Comparison of ENCODE assay signal across 8 cellular contexts in the genomic region with DNA sequence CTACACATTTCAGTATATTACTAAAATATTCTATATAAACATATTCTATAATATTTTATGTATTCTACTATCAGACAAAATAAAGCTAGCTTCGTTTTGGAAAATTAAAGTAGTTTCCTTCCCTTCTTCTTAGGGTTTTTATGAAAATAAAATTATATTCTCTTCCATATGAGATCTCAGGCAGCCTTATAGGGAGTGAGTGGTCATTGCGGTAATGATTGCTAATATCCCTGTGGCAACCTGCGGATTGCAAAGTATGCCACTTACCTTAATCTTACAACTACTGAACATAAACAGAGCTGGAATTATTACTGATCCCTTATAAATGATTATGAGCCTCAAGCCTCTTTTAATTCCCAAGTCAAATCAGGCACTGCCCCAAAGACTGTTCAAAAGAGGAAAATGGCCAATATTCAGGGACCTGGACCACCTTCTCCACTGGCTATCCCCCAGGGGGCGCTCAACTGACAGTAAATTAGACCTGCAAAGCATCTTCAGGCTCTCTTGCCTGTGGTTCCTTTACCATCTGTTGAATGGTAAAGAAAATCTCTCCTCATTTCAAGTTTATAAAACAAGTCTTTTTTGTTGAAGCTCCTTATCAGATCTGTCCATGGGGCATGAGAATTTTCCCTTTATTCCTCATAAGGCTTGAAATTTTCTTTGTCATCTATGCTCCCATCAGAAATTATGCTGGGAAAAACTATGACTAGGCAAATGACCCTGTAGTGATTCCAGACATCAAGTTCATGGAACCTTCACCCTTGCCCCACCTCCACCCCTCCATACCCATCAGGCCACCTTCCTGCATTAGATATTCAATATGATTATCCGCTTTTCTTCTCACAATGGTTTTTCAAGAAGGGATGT.
DNase-seq lines count a peak whose midpoint lies in the region; ATAC-seq and TF ChIP-seq lines count a peak whose summit lies in the region.

No MANE protein-coding gene starts in this region.

- TF ChIP-seq CTCF in choroid plexus epithelial cell (conservative IDR thresholded peaks at IDR 0.05; ENCODE audit: low read depth, low read length) (peak; percentile 94), right lobe of liver (IDR thresholded peaks at IDR 0.05) (peak; percentile 84 to 90 (median 86))

- ATAC-seq in HG02943 (IDR thresholded peaks at IDR 0.05; ENCODE audit: low read depth, unreplicated experiment) (peak; percentile 79), right lobe of liver (peak; percentile 96 to 99 (median 97))
- ATAC-seq in activated CD4-positive, alpha-beta T cell treated with anti-CD3 and anti-CD28 coated beads for 36 hours = peak; percentile 78

- intact Hi-C loops in activated CD4-positive, alpha-beta T cell treated with anti-CD3 and anti-CD28 coated beads for 36 hours (cut with DNase I, micrococcal nuclease) = loop anchor here (1.0 to 10.0 kb wide), 8 partner anchors 32 to 421 kb away; no protein-coding TSS in a partner anchor
- intact Hi-C loops in right lobe of liver (cut with DNase I) = no loop called here

- H3K27me3 Mint-ChIP-seq in activated CD4-positive, alpha-beta T cell treated with anti-CD3 and anti-CD28 coated beads for 36 hours = no peaks in the 10 kb centered on the region

- POLR2A ChIA-PET in activated CD4-positive, alpha-beta T cell treated with anti-CD3 and anti-CD28 coated beads for 36 hours (lab: Charles Lee) = no interaction called here

- no peak overlapping the region for H3K27ac Mint-ChIP-seq in activated CD4-positive, alpha-beta T cell treated with anti-CD3 and anti-CD28 coated beads for 36 hours

- no peaks in the 10 kb centered on the region for H3K27me3 ChIP-seq in right lobe of liver

- peak; percentile 77 for DNase-seq in NCI-H510A treated with DMSO at 0.1 percent for 48 hours (lab: John Stamatoyannopoulos, UW)
- DNase-seq in NCI-H510A (lab: John Stamatoyannopoulos, UW) = no peak
- peak; percentile 62 for DNase-seq in NCI-H2171 treated with DMSO at 0.1 percent for 48 hours (lab: John Stamatoyannopoulos, UW)
- DNase-seq in activated CD4-positive, alpha-beta T cell treated with anti-CD3 and anti-CD28 coated beads for 36 hours = peak; percentile 90
- peak; percentile 91 for DNase-seq in choroid plexus epithelial cell (ENCODE audit: low read depth)
- peak; percentile 77 to 85 (median 77) for DNase-seq in right lobe of liver
- DNase-seq in stimulated activated CD8-positive, alpha-beta memory T cell treated with anti-CD3 and anti-CD28 coated beads, Interleukin-12 subunit alpha, Interleukin-12 subunit beta, amount 100 ng/mL, for 24 hours (ENCODE audit: extremely low read depth) = peak; percentile 60

- no peak overlapping the region for H3K4me3 Mint-ChIP-seq in activated CD4-positive, alpha-beta T cell treated with anti-CD3 and anti-CD28 coated beads for 36 hours

- no peaks in the 10 kb centered on the region for H3K4me1 Mint-ChIP-seq in activated CD4-positive, alpha-beta T cell treated with anti-CD3 and anti-CD28 coated beads for 36 hours

- H3K9me3 ChIP-seq in right lobe of liver = no peaks in the 10 kb centered on the region

- no peaks in the 10 kb centered on the region for H3K36me3 Mint-ChIP-seq in activated CD4-positive, alpha-beta T cell treated with anti-CD3 and anti-CD28 coated beads for 36 hours (ENCODE audit: low read depth)

- H3K9me3 Mint-ChIP-seq in activated CD4-positive, alpha-beta T cell treated with anti-CD3 and anti-CD28 coated beads for 36 hours (ENCODE audit: low read depth) = no peaks in the 10 kb centered on the region

- no peaks in the 10 kb centered on the region for H3K36me3 ChIP-seq in right lobe of liver

- no peaks in the 10 kb centered on the region for H3K4me1 ChIP-seq in right lobe of liver

- CTCF ChIA-PET in activated CD4-positive, alpha-beta T cell treated with anti-CD3 and anti-CD28 coated beads for 36 hours (lab: Charles Lee) = interaction anchor here (0.6 to 3.0 kb wide), 25 partner anchors 9 to 434 kb away, joined by 3 to 15 read pairs (median 4); partner anchors contain the start of gene CEMIP2

- TF ChIP-seq POLR2A in right lobe of liver (IDR thresholded peaks at IDR 0.05) = no peak

- no peak overlapping the region for H3K27ac ChIP-seq in right lobe of liver

- 56% methylated on average over 5 of the region's 5 CpGs for WGBS in right lobe of liver (ENCODE audit: insufficient coverage, low coverage, low lambda C conversion rate, missing lambda C conversion rate)

- no peak overlapping the region for H3K4me3 ChIP-seq in choroid plexus epithelial cell (ENCODE audit: low read depth, low read length)
- no peak overlapping the region for H3K4me3 ChIP-seq in right lobe of liver

Comparison
In these comparisons a context has a peak if more than half of its experiments do, and no peak if none do; other contexts are left out.
1. intact Hi-C loops: an anchor here in activated CD4-positive, alpha-beta T cell treated with anti-CD3 and anti-CD28 coated beads for 36 hours (1.0 to 10.0 kb wide); none called in right lobe of liver.